1 cellular context compared by ENCODE assay signal in genomic region chr4:29560452-29560851, GRCh38.
A peak's percentile ranks its signal among the peaks of the same experiment; 100 is the strongest.
TF ChIP-seq lines count a peak whose summit lies in the region.

No MANE protein-coding gene starts in this region.

TF ChIP-seq in GM12878, 131 proteins besides CTCF, POLR2A, EP300 and RAD21 (continued from another document):
- TF ChIP-seq ZNF687 (IDR thresholded peaks at IDR 0.05) (no peak), BHLHE40 (IDR thresholded peaks at IDR 0.05; ENCODE audit: borderline replicate concordance in 1 of 2, low read depth in 2 of 2, low read length in 1 of 2) (peak in 1 of 2 experiments; percentile 64; a peak in 1 of 4 replicates), BACH1 (IDR thresholded peaks at IDR 0.05; ENCODE audit: borderline replicate concordance) (peak; percentile 37; the same call in 1 of the 2 replicates), ZNF592 (IDR thresholded peaks at IDR 0.05) (no peak), DPF2 (IDR thresholded peaks at IDR 0.05) (peak; percentile 60), RELB (IDR thresholded peaks at IDR 0.05; ENCODE audit: low read depth) (peak; percentile 78)
TF ChIP-seq in GM12878: peak in this region for 7.
